8 cellular contexts compared by ENCODE assay signal in genomic region chr6:53547166-53547814, GRCh38. TPM values are rescaled to one million over a fixed set of nuclear protein-coding genes. Genes with fewer than 3 reads are reported as not detected.
A peak's percentile ranks its signal among the peaks of the same experiment; 100 is the strongest.
DNase-seq lines count a peak whose midpoint lies in the region; ATAC-seq and TF ChIP-seq lines count a peak whose summit lies in the region.

No MANE protein-coding gene starts in this region.

- peaks cover 3% of the 10 kb centered on the region for H3K79me1 ChIP-seq in mesenchymal stem cell (replicated peaks; ENCODE audit: low read length, poor library complexity, severe bottlenecking)

- peak overlapping the region; percentile 99 for H3K4me2 ChIP-seq in KMS-11
- H3K4me2 ChIP-seq in mesenchymal stem cell (ENCODE audit: low read length, poor library complexity, severe bottlenecking) = peak overlapping the region; percentile 83

- TF ChIP-seq POLR2A in vagina (IDR thresholded peaks at IDR 0.05) = no peak

- no peak overlapping the region for H3K14ac ChIP-seq in mesenchymal stem cell (ENCODE audit: low read length in 2 of 2)

- H3K27me3 ChIP-seq in KMS-11 (ENCODE audit: insufficient read depth, low read depth) (no peaks in the 10 kb centered on the region), brain microvascular endothelial cell (replicated peaks) (no peaks in the 10 kb centered on the region), mesenchymal stem cell (ENCODE audit: control insufficient read depth in 1 of 2, insufficient read depth in 1 of 2, low read length in 2 of 2) (no peaks in the 10 kb centered on the region), vagina (no peaks in the 10 kb centered on the region)

- H3K4me3 ChIP-seq in KMS-11 (IDR thresholded peaks at IDR 0.05; ENCODE audit: insufficient read depth, low read depth, low read length) = no peak overlapping the region
- H3K4me3 ChIP-seq in brain microvascular endothelial cell (ENCODE audit: low read depth, low read length) = peak overlapping the region; percentile 56
- H3K4me3 ChIP-seq in mesenchymal stem cell (ENCODE audit: insufficient read depth in 1 of 2, low read depth in 1 of 2, low read length in 2 of 2) = peak overlapping the region; percentile 60 to 92
- peak overlapping the region; percentile 53 to 64 for H3K4me3 ChIP-seq in vagina

- 15% methylated on average over 12 of the region's 12 CpGs for whole genome bisulfite sequencing in mesenchymal stem cell

- no peaks in the 10 kb centered on the region for H4K20me1 ChIP-seq in KMS-11 (ENCODE audit: insufficient read depth)

- no peak overlapping the region for H2BK5ac ChIP-seq in mesenchymal stem cell (ENCODE audit: low read depth, low read length, poor library complexity, severe bottlenecking)

- H3K27ac ChIP-seq in KMS-11 = peak overlapping the region; percentile 94; the same call in 1 of the 2 replicates
- no peak overlapping the region for H3K27ac ChIP-seq in brain microvascular endothelial cell
- H3K27ac ChIP-seq in mesenchymal stem cell (ENCODE audit: low read length, poor library complexity, severe bottlenecking) = peak overlapping the region; percentile 84
- peak overlapping the region; percentile 88 for H3K27ac ChIP-seq in vagina

- no peak overlapping the region for H3K4ac ChIP-seq in mesenchymal stem cell (ENCODE audit: low read depth in 1 of 2, low read length in 2 of 2)

- H3K36me3 ChIP-seq in KMS-11 (ENCODE audit: insufficient read depth) (no peaks in the 10 kb centered on the region), brain microvascular endothelial cell (replicated peaks) (no peaks in the 10 kb centered on the region), mesenchymal stem cell (ENCODE audit: control insufficient read depth in 1 of 2, insufficient read depth in 2 of 2, low read depth in 1 of 2, low read length in 2 of 2) (no peaks in the 10 kb centered on the region), vagina (no peaks in the 10 kb centered on the region)

- peak overlapping the region; percentile 53 for H4K8ac ChIP-seq in mesenchymal stem cell (ENCODE audit: low read length)

- peak overlapping the region in 1 of 2 experiments; percentile 73 for H3K23ac ChIP-seq in mesenchymal stem cell (ENCODE audit: low read length in 2 of 2)

- H2BK15ac ChIP-seq in mesenchymal stem cell (ENCODE audit: low read depth, poor library complexity, severe bottlenecking) = no peak overlapping the region

- H3K4me1 ChIP-seq in KMS-11 (ENCODE audit: low read depth, poor library complexity, severe bottlenecking) = peaks cover 30% of the 10 kb centered on the region
- H3K4me1 ChIP-seq in mesenchymal stem cell (ENCODE audit: control insufficient read depth, insufficient read depth, low read depth, low read length) = peaks cover 3% of the 10 kb centered on the region
- peaks cover 38% of the 10 kb centered on the region for H3K4me1 ChIP-seq in vagina

- H2AK5ac ChIP-seq in mesenchymal stem cell (ENCODE audit: low read length, severe bottlenecking) = no peak overlapping the region

- peaks cover 20% of the 10 kb centered on the region for H3K79me2 ChIP-seq in KMS-11 (ENCODE audit: insufficient read depth, low read depth)

- intact Hi-C loops in vagina (cut with DNase I) = loop anchor here (10.0 kb wide), 1 partner anchor 108 kb away; no protein-coding TSS in a partner anchor

- H3K9ac ChIP-seq in KMS-11 = peak overlapping the region; percentile 86; the same call in 1 of the 2 replicates
- H3K9ac ChIP-seq in mesenchymal stem cell (ENCODE audit: low read length) = peak overlapping the region; percentile 84

- H2BK120ac ChIP-seq in mesenchymal stem cell (ENCODE audit: low read depth, low read length) = no peak overlapping the region

- H2BK12ac ChIP-seq in mesenchymal stem cell (ENCODE audit: low read length in 2 of 2) = no peak overlapping the region

- H2AFZ ChIP-seq in KMS-11 (ENCODE audit: low read depth) (peak overlapping the region; percentile 91), mesenchymal stem cell (ENCODE audit: low read depth, low read length) (peak overlapping the region; percentile 93)

- in situ Hi-C loops in brain microvascular endothelial cell (cut with HindIII; ENCODE audit: low pct_ligation_motif_present, low sequenced_read_pairs) = no loop called here

- peak overlapping the region; percentile 41 to 43 for H3K18ac ChIP-seq in mesenchymal stem cell (ENCODE audit: low read depth in 1 of 2, low read length in 2 of 2)

- ATAC-seq in GM21619 (IDR thresholded peaks at IDR 0.05; ENCODE audit: unreplicated experiment) (peak; percentile 5), HG02763 (IDR thresholded peaks at IDR 0.05; ENCODE audit: unreplicated experiment) (no peak)

- H4K91ac ChIP-seq in mesenchymal stem cell (ENCODE audit: low read length) = no peak overlapping the region

- TF ChIP-seq CTCF in KMS-11 (conservative IDR thresholded peaks at IDR 0.05; ENCODE audit: low read depth, low read length) (no peak), brain microvascular endothelial cell (IDR thresholded peaks at IDR 0.05; ENCODE audit: low read depth, low read length, missing control alignments) (no peak), vagina (IDR thresholded peaks at IDR 0.05) (no peak)

- H3K9me3 ChIP-seq in mesenchymal stem cell (ENCODE audit: control insufficient read depth, low read length) (no peaks in the 10 kb centered on the region), vagina (no peaks in the 10 kb centered on the region)

- DNase-seq in DMS53 treated with DMSO at 0.1 percent for 48 hours (lab: John Stamatoyannopoulos, UW; ENCODE audit: unreplicated experiment) = peak; percentile 32
- DNase-seq in brain microvascular endothelial cell = no peak
- DNase-seq in mesenchymal stem cell = no peak
- no peak for DNase-seq in vagina (ENCODE audit: extremely low spot score in 2 of 2)
- DNase-seq in activated CD8-positive, alpha-beta memory T cell treated with anti-CD3 and anti-CD28 coated beads, Interleukin-2, amount 50 U/mL, for 48 hours = no peak

RNA-seq across cellular contexts. Expression of gene GCLC, which starts 2.4 kb away (rescaled TPM):
- polyA plus RNA-seq in mesenchymal stem cell (2013, experiment 1 of 2) = 16.7 TPM
- 20.0 TPM for polyA plus RNA-seq in mesenchymal stem cell (2013, experiment 2 of 2)
- 63.1 TPM for total RNA-seq in vagina
